ENCODE assay signal across 28 cellular contexts in genomic region chr9:122164286-122164685, GRCh38. TPM values are rescaled to one million over a fixed set of nuclear protein-coding genes. Genes with fewer than 3 reads are reported as not detected.
"Had no signal": no experiment of that assay in that cellular context is flagged by ENCODE, and none has a peak within 500 bp of the region (broad histone marks: within the 10 kb centered on the region; RNA-seq: fewer than 3 reads in every experiment).

No MANE protein-coding gene starts in this region.

- H3K27ac Mint-ChIP-seq: effector memory CD8-positive, alpha-beta T cell; immature natural killer cell; naive thymus-derived CD4-positive, alpha-beta T cell; nephron; stimulated activated effector memory CD8-positive, alpha-beta T cell treated with anti-CD3 and anti-CD28 coated beads, Interleukin-12 subunit alpha, Interleukin-12 subunit beta, amount 100 ng/mL, for 72 hours had no signal

- H3K27me3 ChIP-seq: pancreas, stomach, upper lobe of right lung had no signal

- H3K9me3 Mint-ChIP-seq: effector memory CD8-positive, alpha-beta T cell had no signal

- H3K27ac ChIP-seq: lower lobe of right lung, pancreas, stomach, thoracic aorta, tibial nerve, upper lobe of right lung had no signal

- H3K36me3 Mint-ChIP-seq: immature natural killer cell had no signal

- ATAC-seq: effector memory CD8-positive, alpha-beta T cell; left ventricle myocardium superior; lower lobe of right lung; naive thymus-derived CD4-positive, alpha-beta T cell; pancreas; sciatic nerve; stimulated activated effector memory CD8-positive, alpha-beta T cell treated with anti-CD3 and anti-CD28 coated beads, Interleukin-12 subunit alpha, Interleukin-12 subunit beta, amount 100 ng/mL, for 72 hours; upper lobe of right lung had no signal

- H3K4me3 Mint-ChIP-seq: effector memory CD8-positive, alpha-beta T cell; immature natural killer cell; naive thymus-derived CD4-positive, alpha-beta T cell; nephron; stimulated activated effector memory CD8-positive, alpha-beta T cell treated with anti-CD3 and anti-CD28 coated beads, Interleukin-12 subunit alpha, Interleukin-12 subunit beta, amount 100 ng/mL, for 72 hours had no signal

- DNase-seq: caudate nucleus; cerebellar nuclear complex; cortex of kidney; effector memory CD8-positive, alpha-beta T cell; foreskin melanocyte; hypothalamus; immature natural killer cell; left ventricle myocardium superior; lower lobe of right lung; naive thymus-derived CD4-positive, alpha-beta T cell; occipital lobe; pancreas; stimulated activated CD4-positive, alpha-beta T cell treated with anti-CD3 and anti-CD28 coated beads, Interleukin-2, amount 100 ng/mL, for 24 hours; stimulated activated CD4-positive, alpha-beta T cell treated with anti-CD3 and anti-CD28 coated beads, Interleukin-4, amount 100 ng/mL, for 24 hours; stimulated activated naive CD4-positive, alpha-beta T cell treated with Interleukin-2 at 50 U/mL for 16 hours; stomach; substantia nigra; upper lobe of right lung had no signal

- H3K36me3 ChIP-seq: lower lobe of right lung, pancreas, stomach, thoracic aorta, tibial nerve, upper lobe of right lung had no signal

- H3K4me1 ChIP-seq: lower lobe of right lung had no signal

- H3K9me3 ChIP-seq: lower lobe of right lung, pancreas, thoracic aorta had no signal

- H3K4me3 ChIP-seq: lower lobe of right lung, pancreas, stomach, thoracic aorta, tibial nerve, upper lobe of right lung had no signal

RNA-seq across cellular contexts. Expression of gene MORN5, which starts 4.6 kb away (rescaled TPM):
- total RNA-seq: dermis microvascular lymphatic vessel endothelial cell; left ventricle myocardium superior; mesenteric fat pad; naive thymus-derived CD4-positive, alpha-beta T cell; pulmonary artery endothelial cell; sciatic nerve; skeletal muscle tissue; thoracic aorta; upper lobe of right lung had no signal
- polyA plus RNA-seq: immature natural killer cell; keratinocyte; naive thymus-derived CD4-positive, alpha-beta T cell had no signal
